8 cellular contexts compared by ENCODE assay signal in the genomic region with DNA sequence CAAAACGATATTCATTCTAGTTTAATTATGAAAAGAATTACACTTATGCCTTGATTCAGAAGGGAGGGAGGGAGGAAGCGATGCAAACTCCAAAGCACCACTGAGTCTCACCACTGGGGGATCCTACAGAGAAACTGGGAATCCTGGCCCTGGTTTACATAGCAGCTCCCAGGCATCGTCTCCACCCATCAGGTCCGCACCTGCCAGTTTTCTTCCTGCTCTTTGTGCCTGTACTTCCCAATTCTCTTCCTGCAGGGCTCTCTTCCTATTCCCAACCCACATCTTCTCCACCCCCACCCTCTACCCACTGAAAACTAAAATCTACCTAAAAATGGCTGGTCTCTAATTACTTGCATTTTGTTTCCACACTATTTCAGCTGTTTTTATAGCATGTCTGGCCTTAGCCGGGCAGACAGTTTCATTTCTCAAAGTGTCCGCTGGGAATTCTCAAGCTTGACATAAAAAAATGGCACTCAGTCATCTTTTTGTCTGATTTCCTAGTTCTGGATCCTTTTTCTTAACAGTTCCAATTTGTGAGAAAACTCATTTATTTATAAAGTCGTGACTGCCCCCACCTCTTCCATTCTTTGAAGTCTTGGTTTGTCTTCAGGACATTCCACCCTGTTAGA. TPM values are rescaled to one million over a fixed set of nuclear protein-coding genes. Genes with fewer than 3 reads are reported as not detected.
A peak's percentile ranks its signal among the peaks of the same experiment; 100 is the strongest.
DNase-seq lines count a peak whose midpoint lies in the region; ATAC-seq, FAIRE-seq and TF ChIP-seq lines count a peak whose summit lies in the region.

No MANE protein-coding gene starts in this region.

- H3K27ac ChIP-seq in heart right ventricle (peak overlapping the region in 9 of 10 donors; percentile 97 to 100 (median 100)), smooth muscle cell (ENCODE audit: low read depth) (peak overlapping the region; percentile 100)

- FAIRE-seq in D721Med (lab: Jason Lieb, UNC) = no peak

- ATAC-seq in heart right ventricle = no peak
- ATAC-seq in Right ventricle myocardium inferior = no peak
- ATAC-seq in GM19324 (IDR thresholded peaks at IDR 0.05; ENCODE audit: low FRiP score, unreplicated experiment) = no peak
- no peak for ATAC-seq in GM21723 (IDR thresholded peaks at IDR 0.05; ENCODE audit: unreplicated experiment)

- H3K36me3 ChIP-seq in heart right ventricle (peaks cover 0 to 9% (median 0%) of the 10 kb centered on the region in 9 donors), smooth muscle cell (ENCODE audit: low read depth) (no peaks in the 10 kb centered on the region)

- peak overlapping the region; percentile 99 for H3K9ac ChIP-seq in smooth muscle cell (ENCODE audit: low read depth)

- 52 to 54% methylated on average over 7 of the region's 7 CpGs for WGBS in heart right ventricle, 2 donors
- WGBS in smooth muscle cell (ENCODE audit: low lambda C conversion rate) = 70% methylated on average over 7 of the region's 7 CpGs

- intact Hi-C loops in heart right ventricle (cut with DNase I) = no loop called here
- intact Hi-C loops in Right ventricle myocardium inferior (cut with DNase I) = no loop called here

- H3K4me1 ChIP-seq in heart right ventricle (peaks cover 25 to 86% (median 67%) of the 10 kb centered on the region in 9 donors), smooth muscle cell (ENCODE audit: low read depth) (peaks cover 12% of the 10 kb centered on the region)

- peaks cover 30% of the 10 kb centered on the region for H3K79me2 ChIP-seq in smooth muscle cell (ENCODE audit: low read depth)

- H3K27me3 ChIP-seq in heart right ventricle = no peaks in the 10 kb centered on the region
- H3K27me3 ChIP-seq in smooth muscle cell (ENCODE audit: low read depth) = no peaks in the 10 kb centered on the region

- peak overlapping the region; percentile 89 for H3K4me2 ChIP-seq in smooth muscle cell

- no peaks in the 10 kb centered on the region for H3K9me3 ChIP-seq in heart right ventricle
- no peaks in the 10 kb centered on the region for H3K9me3 ChIP-seq in smooth muscle cell (replicated peaks; ENCODE audit: low read depth)

- H4K20me1 ChIP-seq in smooth muscle cell (ENCODE audit: low read depth) = peaks cover 28% of the 10 kb centered on the region

- H3K4me3 ChIP-seq in heart right ventricle = peak overlapping the region in 7 of 10 donors; percentile 76 to 98 (median 88)
- H3K4me3 ChIP-seq in fibroblast of mammary gland (ENCODE audit: control insufficient read depth, low read depth, low read length) = no peak overlapping the region
- H3K4me3 ChIP-seq in smooth muscle cell = peak overlapping the region; percentile 96

- TF ChIP-seq CTCF in heart right ventricle (IDR thresholded peaks at IDR 0.05) (peak in 6 of 9 donors; percentile 12 to 31 (median 26)), fibroblast of mammary gland (conservative IDR thresholded peaks at IDR 0.05; ENCODE audit: control insufficient read depth, insufficient read depth, low read depth, low read length) (peak; percentile 21), smooth muscle cell (IDR thresholded peaks at IDR 0.05; ENCODE audit: borderline replicate concordance, insufficient read depth, poor library complexity, severe bottlenecking) (no peak), D721Med (IDR thresholded peaks at IDR 0.05; ENCODE audit: insufficient read depth, missing control alignments) (no peak)

- DNase-seq in heart right ventricle (no peak), Right ventricle myocardium inferior (ENCODE audit: missing footprints) (no peak), SHP77 (lab: John Stamatoyannopoulos, UW) (peak; percentile 68), fibroblast of mammary gland (ENCODE audit: low read depth) (no peak), smooth muscle cell (lab: John Stamatoyannopoulos, UW; ENCODE audit: unreplicated experiment) (no peak), D721Med (ENCODE audit: insufficient read length, low spot score) (no peak)

- H2AFZ ChIP-seq in smooth muscle cell (ENCODE audit: low read depth) = no peak overlapping the region

- H3F3A ChIP-seq in smooth muscle cell (ENCODE audit: low read depth) = peaks cover 14% of the 10 kb centered on the region

RNA-seq across cellular contexts. Expression of gene TNIP1, which starts 1.6 kb away (rescaled TPM):
- total RNA-seq in heart right ventricle (100 to 1,000 TPM; 113 to 130 (median 125) TPM), Right ventricle myocardium inferior (114 TPM), smooth muscle cell (45.7 and 51.4 TPM in 2 replicates)
- polyA plus RNA-seq in heart right ventricle (10 to 100 TPM; 63.8 to 78.1 TPM), smooth muscle cell (64.4 and 73.7 TPM in 2 replicates)

Comparison
In these comparisons a context has a peak if more than half of its experiments do, and no peak if none do; other contexts are left out.
1. DNase-seq: peak in SHP77 (2 of 2); none in heart right ventricle (0 of 2), Right ventricle myocardium inferior (single experiment), fibroblast of mammary gland (single experiment), smooth muscle cell (single experiment) and D721Med (single experiment).
2. CTCF ChIP-seq: peak in heart right ventricle (6 of 9) and fibroblast of mammary gland (single experiment); none in smooth muscle cell (single experiment) and D721Med (single experiment).